In the genomic region with DNA sequence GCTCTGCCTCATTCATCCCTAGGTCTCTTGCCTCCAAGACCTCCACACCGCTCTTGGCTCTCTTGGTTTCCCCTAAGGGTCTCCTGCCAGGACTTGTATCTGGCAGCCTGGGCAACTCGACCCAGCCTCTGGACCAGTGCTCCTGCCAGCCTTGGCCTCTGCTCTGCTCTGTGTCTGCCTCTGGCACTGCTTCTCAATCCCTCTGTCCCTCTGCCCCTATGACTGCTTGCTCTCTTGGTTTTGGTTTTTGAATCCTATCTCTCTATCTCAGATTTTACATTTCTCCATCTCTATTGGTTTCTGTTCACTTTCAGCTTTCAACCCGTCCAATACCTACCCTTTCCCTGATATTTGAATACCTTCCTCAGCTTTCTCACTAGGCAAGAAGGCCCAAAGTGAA, we compare ENCODE assay signal across 8 cellular contexts. TPM values are rescaled to one million over a fixed set of nuclear protein-coding genes. Genes with fewer than 3 reads are reported as not detected.
DNase-seq lines count a peak whose midpoint lies in the region; ATAC-seq lines count a peak whose summit lies in the region.
"Had no signal": no experiment of that assay in that cellular context is flagged by ENCODE, and none has a peak within 500 bp of the region (broad histone marks: within the 10 kb centered on the region; RNA-seq: fewer than 3 reads in every experiment).

No MANE protein-coding gene starts in this region.

- peak overlapping the region; percentile 97 for H3K27ac Mint-ChIP-seq in activated naive CD8-positive, alpha-beta T cell

- peak overlapping the region; percentile 82 for H3K4me3 Mint-ChIP-seq in activated naive CD8-positive, alpha-beta T cell

- ATAC-seq in HG03159 (IDR thresholded peaks at IDR 0.05; ENCODE audit: unreplicated experiment): peak; percentile 29
- no peak for ATAC-seq in esophagus mucosa

- H3K4me1 ChIP-seq in stomach smooth muscle (ENCODE audit: control insufficient read depth, insufficient read depth, low read length): peaks cover 62% of the 10 kb centered on the region

- no peaks in the 10 kb centered on the region for H3K27me3 Mint-ChIP-seq in activated naive CD8-positive, alpha-beta T cell

- H3K4me3 ChIP-seq in stomach smooth muscle (ENCODE audit: low read length in 2 of 2): peak overlapping the region; percentile 60 to 66

- H3K27me3 ChIP-seq in layer of hippocampus (ENCODE audit: control insufficient read depth, insufficient read depth, low read length) (no peaks in the 10 kb centered on the region), stomach smooth muscle (ENCODE audit: control insufficient read depth in 1 of 2, insufficient read depth in 2 of 2, low read length in 2 of 2) (no peaks in the 10 kb centered on the region)

- no peaks in the 10 kb centered on the region for H3K9me3 ChIP-seq in stomach smooth muscle (ENCODE audit: control insufficient read depth in 2 of 2, low read length in 2 of 2)

- H3K4me1 Mint-ChIP-seq in activated naive CD8-positive, alpha-beta T cell (ENCODE audit: low read depth): peaks cover 66% of the 10 kb centered on the region

- no peaks in the 10 kb centered on the region for H3K9me3 Mint-ChIP-seq in activated naive CD8-positive, alpha-beta T cell (ENCODE audit: low read depth)

- peak overlapping the region; percentile 29 to 43 for H3K9ac ChIP-seq in stomach smooth muscle (ENCODE audit: low read length in 2 of 2)

- no peaks in the 10 kb centered on the region for H3K36me3 Mint-ChIP-seq in activated naive CD8-positive, alpha-beta T cell

- peak overlapping the region; percentile 35 for H3K27ac ChIP-seq in layer of hippocampus (ENCODE audit: low read depth, low read length)
- peak overlapping the region; percentile 69 for H3K27ac ChIP-seq in stomach smooth muscle (ENCODE audit: low read length)

- peaks cover 23 to 40% of the 10 kb centered on the region in 2 donors for H3K36me3 ChIP-seq in stomach smooth muscle (ENCODE audit: control insufficient read depth in 2 of 2, insufficient read depth in 2 of 2, low read length in 2 of 2)

- DNase-seq in NCI-H1105 (lab: John Stamatoyannopoulos, UW) (no peak), NCI-H1417 treated with DMSO at 0.1 percent for 48 hours (lab: John Stamatoyannopoulos, UW) (no peak)
- DNase-seq: kidney glomerular epithelial cell had no signal

RNA-seq across cellular contexts. Expression of a gene that starts 6.3 kb away (rescaled TPM):
- total RNA-seq in esophagus mucosa: 12.8 TPM

RNA-seq across cellular contexts. Expression of a gene that starts 28.3 kb away (rescaled TPM):
- total RNA-seq in esophagus mucosa: 52.2 TPM

RNA-seq across cellular contexts. Expression of a gene that starts 48.5 kb away (rescaled TPM):
- total RNA-seq in esophagus mucosa: 0.16 TPM
